Comparison of ENCODE assay signal across 8 cellular contexts in the genomic region with DNA sequence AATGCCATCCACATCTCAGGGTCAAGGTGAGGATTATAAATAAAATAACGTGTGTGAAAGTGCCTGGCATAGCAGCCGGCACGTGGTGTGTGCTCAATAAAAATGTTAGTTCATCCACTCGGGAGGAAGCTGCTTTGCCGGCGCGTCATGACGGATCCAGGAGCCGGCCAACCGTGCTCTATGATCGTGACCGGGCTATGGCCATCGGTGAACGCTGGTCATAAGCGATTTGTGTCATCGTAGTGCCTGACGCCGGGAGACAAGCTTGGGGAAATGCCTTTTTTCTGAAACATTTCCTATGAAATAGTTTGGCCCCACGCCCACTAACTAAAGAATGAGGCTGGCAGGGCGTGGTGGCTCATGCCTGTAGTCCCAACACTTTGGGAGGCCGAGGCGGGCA.
DNase-seq lines count a peak whose midpoint lies in the region; ATAC-seq and TF ChIP-seq lines count a peak whose summit lies in the region.

No MANE protein-coding gene starts in this region.

- peak overlapping the region; percentile 52 to 81 (median 72) for H3K4me3 Mint-ChIP-seq in CD4-positive, alpha-beta memory T cell
- H3K4me3 Mint-ChIP-seq in neural crest cell, result peak overlapping the region; percentile 45

- H3K27me3 ChIP-seq in CD4-positive, alpha-beta memory T cell (ENCODE audit: insufficient read depth, low read length), result peaks cover 5% of the 10 kb centered on the region
- H3K27me3 ChIP-seq in fibroblast of lung (ENCODE audit: control insufficient read depth, insufficient read depth, low read length), result no peaks in the 10 kb centered on the region

- no peak overlapping the region for H3K27ac ChIP-seq in CD4-positive, alpha-beta memory T cell (ENCODE audit: low read depth, low read length)
- H3K27ac ChIP-seq in fibroblast of lung (ENCODE audit: insufficient read depth, low read length), result peak overlapping the region; percentile 61

- TF ChIP-seq CTCF in fibroblast of lung (conservative IDR thresholded peaks at IDR 0.05 in 1 of 2, IDR thresholded peaks at IDR 0.05 in 1 of 2; ENCODE audit: low read depth in 1 of 2, low read length in 2 of 2) (no peak), neural crest cell (conservative IDR thresholded peaks at IDR 0.05) (peak; percentile 7)

- peaks cover 0 to 5% (median 3%) of the 10 kb centered on the region in 8 donors for H3K9me3 Mint-ChIP-seq in CD4-positive, alpha-beta memory T cell
- H3K9me3 Mint-ChIP-seq in neural crest cell, result no peaks in the 10 kb centered on the region

- H3K27me3 Mint-ChIP-seq in CD4-positive, alpha-beta memory T cell, result peaks cover 41 to 48% of the 10 kb centered on the region in 2 donors
- H3K27me3 Mint-ChIP-seq in neural crest cell (ENCODE audit: low read depth), result peaks cover 34% of the 10 kb centered on the region

- H3K9ac ChIP-seq in fibroblast of lung (ENCODE audit: insufficient read depth, low read length), result peak overlapping the region; percentile 57

- no peaks in the 10 kb centered on the region for H4K20me1 ChIP-seq in fibroblast of lung (ENCODE audit: control insufficient read depth, extremely low read depth, insufficient read depth, low read length)

- H3K36me3 Mint-ChIP-seq in CD4-positive, alpha-beta memory T cell, result no peaks in the 10 kb centered on the region
- H3K36me3 Mint-ChIP-seq in neural crest cell (ENCODE audit: low read depth), result no peaks in the 10 kb centered on the region

- CTCF ChIA-PET in CD4-positive, alpha-beta memory T cell (lab: Charles Lee; ENCODE audit: partially characterized antibody), result no interaction called here

- no peak overlapping the region for H3K27ac Mint-ChIP-seq in CD4-positive, alpha-beta memory T cell
- no peak overlapping the region for H3K27ac Mint-ChIP-seq in neural crest cell (ENCODE audit: unreplicated experiment)

- no peaks in the 10 kb centered on the region for H3K9me3 ChIP-seq in CD4-positive, alpha-beta memory T cell (ENCODE audit: control insufficient read depth in 1 of 2, low read length in 2 of 2)
- no peaks in the 10 kb centered on the region for H3K9me3 ChIP-seq in fibroblast of lung (ENCODE audit: control insufficient read depth, insufficient read depth, low read depth, low read length)

- H3K79me2 ChIP-seq in fibroblast of lung (ENCODE audit: control insufficient read depth, insufficient read depth, low read length), result no peaks in the 10 kb centered on the region

- H2AFZ ChIP-seq in fibroblast of lung (ENCODE audit: low read length), result peak overlapping the region; percentile 3

- H3K4me1 ChIP-seq in CD4-positive, alpha-beta memory T cell (ENCODE audit: insufficient read depth, low read length), result peaks cover 6% of the 10 kb centered on the region
- H3K4me1 ChIP-seq in fibroblast of lung (ENCODE audit: control insufficient read depth, extremely low read depth, insufficient read depth, low read length), result no peaks in the 10 kb centered on the region

- POLR2A ChIA-PET in CD4-positive, alpha-beta memory T cell (lab: Charles Lee; ENCODE audit: partially characterized antibody), result no interaction called here

- H3K4me1 Mint-ChIP-seq in CD4-positive, alpha-beta memory T cell, result peaks cover 4 to 13% (median 8%) of the 10 kb centered on the region in 4 donors
- H3K4me1 Mint-ChIP-seq in neural crest cell, result peaks cover 8% of the 10 kb centered on the region

- no peak overlapping the region for H3K4me3 ChIP-seq in CD4-positive, alpha-beta memory T cell (ENCODE audit: low read length in 2 of 2)
- H3K4me3 ChIP-seq in fibroblast of lung (replicated peaks in 1 of 4; ENCODE audit: control extremely low read depth in 1 of 4, insufficient read depth in 1 of 4, low read depth in 3 of 4, low read length in 4 of 4), result peak overlapping the region in 2 of 4 experiments; percentile 39 to 53

- H3K36me3 ChIP-seq in CD4-positive, alpha-beta memory T cell (ENCODE audit: insufficient read depth, low read length), result no peaks in the 10 kb centered on the region
- no peaks in the 10 kb centered on the region for H3K36me3 ChIP-seq in fibroblast of lung (ENCODE audit: control insufficient read depth, insufficient read depth, low read length)

- intact Hi-C loops in CD4-positive, alpha-beta memory T cell (cut with micrococcal nuclease), result no loop called here

- DNase-seq in CD4-positive, alpha-beta memory T cell, result no peak
- DNase-seq in SW480 (ENCODE audit: low spot score), result peak; percentile 18
- peak; percentile 64 to 92 for DNase-seq in fibroblast of lung (ENCODE audit: low read depth in 2 of 2)
- no peak for DNase-seq in neural crest cell (ENCODE audit: low read depth, low spot score)

- ATAC-seq in HG02588 (IDR thresholded peaks at IDR 0.05; ENCODE audit: unreplicated experiment) (no peak), HG02678 (IDR thresholded peaks at IDR 0.05; ENCODE audit: unreplicated experiment) (no peak), HG03108 (IDR thresholded peaks at IDR 0.05; ENCODE audit: unreplicated experiment) (no peak), GM21529 (IDR thresholded peaks at IDR 0.05; ENCODE audit: unreplicated experiment) (no peak)

- peak overlapping the region; percentile 39 for H3K4me2 ChIP-seq in fibroblast of lung (ENCODE audit: extremely low read depth, insufficient read depth, low read length)

Comparison
In these comparisons a context has a peak if more than half of its experiments do, and no peak if none do; other contexts are left out.
1. DNase-seq: peak in SW480 (single experiment) and fibroblast of lung (2 of 2); none in CD4-positive, alpha-beta memory T cell (0 of 5) and neural crest cell (single experiment).